Comparison of ENCODE assay signal across 15 cellular contexts in the genomic region with DNA sequence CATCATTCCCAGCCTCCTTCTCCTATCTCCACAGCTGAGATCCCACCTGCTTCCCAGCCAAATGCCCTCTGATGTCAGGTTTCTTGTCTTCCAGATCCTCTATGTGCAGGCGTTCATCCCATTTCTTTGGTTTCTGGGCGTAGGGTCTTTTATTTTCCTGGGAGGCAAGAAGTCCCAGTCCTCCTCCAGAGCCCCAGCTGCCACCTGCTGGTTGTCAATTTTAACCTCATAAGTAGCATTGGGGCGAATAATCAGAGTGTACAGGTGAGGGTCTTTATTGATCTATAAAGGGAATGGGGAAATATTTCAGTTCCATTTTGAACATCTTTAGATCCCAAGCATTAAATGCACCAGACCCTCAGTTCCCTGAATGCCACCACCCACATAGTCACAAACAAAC. TPM values are rescaled to one million over a fixed set of nuclear protein-coding genes. Genes with fewer than 3 reads are reported as not detected.
A peak's percentile ranks its signal among the peaks of the same experiment; 100 is the strongest.
DNase-seq lines count a peak whose midpoint lies in the region; ATAC-seq and TF ChIP-seq lines count a peak whose summit lies in the region.
"Had no signal": no experiment of that assay in that cellular context is flagged by ENCODE, and none has a peak within 500 bp of the region (broad histone marks: within the 10 kb centered on the region; RNA-seq: fewer than 3 reads in every experiment).

No MANE protein-coding gene starts in this region.

- peaks cover 40 to 49% of the 10 kb centered on the region in 2 experiments for H3K4me1 ChIP-seq in trophoblast cell (ENCODE audit: control insufficient read depth in 1 of 2, insufficient read depth in 2 of 2, low read length in 2 of 2)

- no peak overlapping the region for H3K27ac ChIP-seq in trophoblast cell (ENCODE audit: low read depth, low read length)
- H3K27ac ChIP-seq: GM23248, RWPE1, SJSA1 had no signal

- H3K27me3 ChIP-seq in trophoblast cell (ENCODE audit: insufficient read depth, low read length): no peaks in the 10 kb centered on the region
- H3K27me3 ChIP-seq: SJSA1 had no signal

- H4K91ac ChIP-seq in trophoblast cell (ENCODE audit: low read depth, low read length): peak overlapping the region; percentile 23

- H3K4me3 ChIP-seq in astrocyte of the spinal cord (ENCODE audit: low read depth, low read length): no peak overlapping the region
- H3K4me3 ChIP-seq in trophoblast cell (ENCODE audit: low read depth, low read length): no peak overlapping the region
- H3K4me3 ChIP-seq: GM23248, SJSA1 had no signal

- no peak overlapping the region for H3K4ac ChIP-seq in trophoblast cell (ENCODE audit: low read depth, low read length)

- no peak overlapping the region for H3K4me3 Mint-ChIP-seq in CD14-positive monocyte
- no peak overlapping the region for H3K4me3 Mint-ChIP-seq in stimulated activated effector memory CD8-positive, alpha-beta T cell treated with anti-CD3 and anti-CD28 coated beads, Interleukin-12 subunit alpha, Interleukin-12 subunit beta, amount 100 ng/mL, for 72 hours
- H3K4me3 Mint-ChIP-seq: B cell; CD8-positive, alpha-beta memory T cell had no signal

- no peak overlapping the region for H3K4me2 ChIP-seq in trophoblast cell (ENCODE audit: low read length)

- no peaks in the 10 kb centered on the region for H3K36me3 ChIP-seq in trophoblast cell (ENCODE audit: control insufficient read depth in 1 of 2, insufficient read depth in 2 of 2, low read length in 2 of 2)
- H3K36me3 ChIP-seq: SJSA1 had no signal

- peaks cover 54% of the 10 kb centered on the region for H3K79me1 ChIP-seq in trophoblast cell (ENCODE audit: low read length)

- no peak for ATAC-seq in GM19452 (IDR thresholded peaks at IDR 0.05; ENCODE audit: unreplicated experiment)
- ATAC-seq in stimulated activated effector memory CD8-positive, alpha-beta T cell treated with anti-CD3 and anti-CD28 coated beads, Interleukin-12 subunit alpha, Interleukin-12 subunit beta, amount 100 ng/mL, for 72 hours: no peak

- no CpG with 5 or more reads among the region's 3 CpGs for WGBS in trophoblast cell (ENCODE audit: extremely low coverage, insufficient coverage, insufficient read length)

- H3K9me3 Mint-ChIP-seq in CD14-positive monocyte: peaks cover 0 to 2% (median 0%) of the 10 kb centered on the region in 7 donors
- no peaks in the 10 kb centered on the region for H3K9me3 Mint-ChIP-seq in stimulated activated effector memory CD8-positive, alpha-beta T cell treated with anti-CD3 and anti-CD28 coated beads, Interleukin-12 subunit alpha, Interleukin-12 subunit beta, amount 100 ng/mL, for 72 hours
- H3K9me3 Mint-ChIP-seq: CD8-positive, alpha-beta memory T cell had no signal

- DNase-seq in astrocyte of the spinal cord (ENCODE audit: low read depth, low spot score): no peak
- DNase-seq in trophoblast cell: no peak
- DNase-seq in CD14-positive monocyte (ENCODE audit: low spot score): no peak
- no peak for DNase-seq in stimulated activated effector memory CD8-positive, alpha-beta T cell treated with anti-CD3 and anti-CD28 coated beads, Interleukin-12 subunit alpha, Interleukin-12 subunit beta, amount 100 ng/mL, for 72 hours (ENCODE audit: low spot score in 2 of 2)
- DNase-seq: CD8-positive, alpha-beta memory T cell; GM23248; NCI-H1048; NCI-H2107; NCI-H446 had no signal

- no peak overlapping the region for H4K8ac ChIP-seq in trophoblast cell (ENCODE audit: low read depth, low read length)

- no peak overlapping the region for H3K23ac ChIP-seq in trophoblast cell (ENCODE audit: low read length)

- no peak overlapping the region for H2BK120ac ChIP-seq in trophoblast cell (ENCODE audit: insufficient read depth, low read length, poor library complexity)

- no peaks in the 10 kb centered on the region for H3K9me3 ChIP-seq in trophoblast cell (ENCODE audit: insufficient read depth, low read depth, low read length)
- H3K9me3 ChIP-seq: SJSA1 had no signal

- peak; percentile 11 for TF ChIP-seq CTCF in GM12873 (IDR thresholded peaks at IDR 0.05; ENCODE audit: insufficient read depth, low read depth, low read length, missing control alignments)
- peak; percentile 22; the same call in 1 of the 2 replicates for TF ChIP-seq CTCF in LNCAP (IDR thresholded peaks at IDR 0.05)
- peak; percentile 14 for TF ChIP-seq CTCF in astrocyte of the spinal cord (IDR thresholded peaks at IDR 0.05; ENCODE audit: low read depth, low read length)
- no peak for TF ChIP-seq CTCF in CD14-positive monocyte (IDR thresholded peaks at IDR 0.05)

- intact Hi-C loops in CD14-positive monocyte (cut with micrococcal nuclease): no loop called here

- no peak overlapping the region for H3K14ac ChIP-seq in trophoblast cell (ENCODE audit: low read length)

- no peak overlapping the region for H2AFZ ChIP-seq in trophoblast cell (ENCODE audit: insufficient read depth, low read length, poor library complexity)
- H2AFZ ChIP-seq: GM23248 had no signal

- H2BK5ac ChIP-seq in trophoblast cell (ENCODE audit: low read depth, low read length, poor library complexity): no peak overlapping the region

- peaks cover 39% of the 10 kb centered on the region for H3K4me1 Mint-ChIP-seq in CD14-positive monocyte
- H3K4me1 Mint-ChIP-seq in stimulated activated effector memory CD8-positive, alpha-beta T cell treated with anti-CD3 and anti-CD28 coated beads, Interleukin-12 subunit alpha, Interleukin-12 subunit beta, amount 100 ng/mL, for 72 hours: peaks cover 27% of the 10 kb centered on the region

- peak overlapping the region; percentile 63 for H2BK12ac ChIP-seq in trophoblast cell (ENCODE audit: low read length)

- no peak overlapping the region for H4K12ac ChIP-seq in trophoblast cell (ENCODE audit: low read depth, low read length)

- in situ Hi-C loops in astrocyte of the spinal cord (cut with HindIII; ENCODE audit: low sequenced_read_pairs): no loop called here

- no peak overlapping the region for H3K27ac Mint-ChIP-seq in CD14-positive monocyte
- H3K27ac Mint-ChIP-seq in stimulated activated effector memory CD8-positive, alpha-beta T cell treated with anti-CD3 and anti-CD28 coated beads, Interleukin-12 subunit alpha, Interleukin-12 subunit beta, amount 100 ng/mL, for 72 hours: no peak overlapping the region
- H3K27ac Mint-ChIP-seq: B cell; CD8-positive, alpha-beta memory T cell had no signal

- peaks cover 8% of the 10 kb centered on the region for H3K79me2 ChIP-seq in trophoblast cell (ENCODE audit: control insufficient read depth, insufficient read depth, low read length, poor library complexity)

- H3K9ac ChIP-seq in trophoblast cell (ENCODE audit: low read length): no peak overlapping the region
- H3K9ac ChIP-seq: GM23248 had no signal

- no peak overlapping the region for H2AK5ac ChIP-seq in trophoblast cell (ENCODE audit: low read length)

- no peaks in the 10 kb centered on the region for H3K36me3 Mint-ChIP-seq in CD14-positive monocyte
- no peaks in the 10 kb centered on the region for H3K36me3 Mint-ChIP-seq in stimulated activated effector memory CD8-positive, alpha-beta T cell treated with anti-CD3 and anti-CD28 coated beads, Interleukin-12 subunit alpha, Interleukin-12 subunit beta, amount 100 ng/mL, for 72 hours
- H3K36me3 Mint-ChIP-seq: CD8-positive, alpha-beta memory T cell had no signal

- peaks cover 0 to 5% (median 0%) of the 10 kb centered on the region in 3 donors for H3K27me3 Mint-ChIP-seq in CD14-positive monocyte (ENCODE audit: low read depth in 3 of 3)
- H3K27me3 Mint-ChIP-seq: B cell; CD8-positive, alpha-beta memory T cell had no signal

- H3K18ac ChIP-seq in trophoblast cell (ENCODE audit: low read length): no peak overlapping the region

RNA-seq across cellular contexts. Expression of gene EPS15, which starts 47.2 kb away (rescaled TPM):
- 53.3 and 53.4 TPM in 2 replicates for polyA plus RNA-seq in trophoblast cell (2013)
- 10 to 100 TPM; 36.4 to 53.6 TPM for polyA plus RNA-seq in CD14-positive monocyte

RNA-seq across cellular contexts. Expression of gene OSBPL9, which starts 50.6 kb away (rescaled TPM):
- polyA plus RNA-seq in trophoblast cell (2013): 187 and 189 TPM in 2 replicates
- polyA plus RNA-seq in CD14-positive monocyte: 10 to 100 TPM; 31.3 to 41.4 TPM
